Comparison of ENCODE assay signal across 1 cellular context in the genomic region with DNA sequence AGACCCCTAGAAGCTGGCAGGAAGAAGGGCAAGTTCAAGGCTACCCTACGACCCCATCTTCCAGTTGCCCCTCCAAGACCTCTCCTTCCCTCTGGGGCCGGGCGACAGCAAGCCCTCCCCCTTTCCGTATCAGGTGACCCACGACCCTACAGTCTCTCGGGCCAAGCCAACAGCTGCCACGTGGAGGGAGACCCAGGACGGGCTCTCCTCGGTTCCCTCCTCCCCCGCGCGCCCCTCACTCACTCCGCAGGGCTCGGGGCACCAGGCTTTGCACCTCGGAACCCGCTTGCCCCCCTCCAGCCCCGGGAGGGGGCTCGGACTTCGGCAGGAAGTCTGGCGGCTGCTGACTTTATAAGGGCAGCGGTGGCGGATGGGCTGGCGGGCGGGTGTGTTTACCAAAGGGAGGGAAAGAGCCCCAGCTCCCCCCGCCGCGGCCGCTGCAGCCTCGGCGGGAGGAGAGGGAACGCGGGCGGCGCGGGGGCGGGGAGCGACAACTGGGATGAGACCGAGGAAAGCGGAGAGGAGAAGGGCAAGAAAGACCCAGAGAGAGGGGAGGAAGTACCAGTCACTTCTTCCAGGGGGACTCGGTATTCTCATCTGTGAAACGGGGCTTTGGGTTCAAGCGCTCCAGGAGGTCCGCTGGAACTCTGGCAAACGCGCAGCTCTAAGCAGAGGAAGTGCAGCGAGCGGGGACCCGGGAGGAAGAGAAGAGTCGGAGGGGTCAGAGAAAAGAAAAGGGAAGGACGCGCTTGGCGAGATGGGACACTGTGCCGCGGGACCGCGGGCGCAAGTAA.
A peak's percentile ranks its signal among the peaks of the same experiment; 100 is the strongest.
TF ChIP-seq lines count a peak whose summit lies in the region.

No MANE protein-coding gene starts in this region.

TF ChIP-seq in HepG2, 621 proteins besides CTCF, POLR2A, EP300 and RAD21 (continued from another document):
- TF ChIP-seq ZNF777 (CRISPR knock-in tag; IDR thresholded peaks at IDR 0.05) (peak; percentile 13; the same call in 1 of the 2 replicates), SMARCE1 (IDR thresholded peaks at IDR 0.05; ENCODE audit: borderline replicate concordance) (no peak), TAF1 (CRISPR knock-in tag; IDR thresholded peaks at IDR 0.05) (peak; percentile 55; the same call in 1 of the 2 replicates), KAT8 (CRISPR knock-in tag; IDR thresholded peaks at IDR 0.05) (no peak; the same call in 1 of the 2 replicates), KLF15 (CRISPR knock-in tag; IDR thresholded peaks at IDR 0.05; ENCODE audit: borderline replicate concordance) (peak; percentile 16; the same call in 1 of the 2 replicates), ZNF724P (CRISPR knock-in tag; IDR thresholded peaks at IDR 0.05; ENCODE audit: borderline replicate concordance) (no peak; the same call in 1 of the 2 replicates), ESRRA (CRISPR knock-in tag; IDR thresholded peaks at IDR 0.05; ENCODE audit: low read depth) (peak; percentile 39), ZNF616 (CRISPR knock-in tag; IDR thresholded peaks at IDR 0.05; ENCODE audit: low read depth) (no peak; the same call in 1 of the 2 replicates), PHB2 (IDR thresholded peaks at IDR 0.05; ENCODE audit: partially characterized antibody) (no peak), FOXJ3 (CRISPR knock-in tag; IDR thresholded peaks at IDR 0.05; ENCODE audit: borderline replicate concordance) (no peak)
- TF ChIP-seq, protein P1, sequence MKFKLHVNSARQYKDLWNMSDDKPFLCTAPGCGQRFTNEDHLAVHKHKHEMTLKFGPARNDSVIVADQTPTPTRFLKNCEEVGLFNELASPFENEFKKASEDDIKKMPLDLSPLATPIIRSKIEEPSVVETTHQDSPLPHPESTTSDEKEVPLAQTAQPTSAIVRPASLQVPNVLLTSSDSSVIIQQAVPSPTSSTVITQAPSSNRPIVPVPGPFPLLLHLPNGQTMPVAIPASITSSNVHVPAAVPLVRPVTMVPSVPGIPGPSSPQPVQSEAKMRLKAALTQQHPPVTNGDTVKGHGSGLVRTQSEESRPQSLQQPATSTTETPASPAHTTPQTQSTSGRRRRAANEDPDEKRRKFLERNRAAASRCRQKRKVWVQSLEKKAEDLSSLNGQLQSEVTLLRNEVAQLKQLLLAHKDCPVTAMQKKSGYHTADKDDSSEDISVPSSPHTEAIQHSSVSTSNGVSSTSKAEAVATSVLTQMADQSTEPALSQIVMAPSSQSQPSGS (CRISPR knock-in tag; IDR thresholded peaks at IDR 0.05), result no peak
- TF ChIP-seq, protein P2, sequence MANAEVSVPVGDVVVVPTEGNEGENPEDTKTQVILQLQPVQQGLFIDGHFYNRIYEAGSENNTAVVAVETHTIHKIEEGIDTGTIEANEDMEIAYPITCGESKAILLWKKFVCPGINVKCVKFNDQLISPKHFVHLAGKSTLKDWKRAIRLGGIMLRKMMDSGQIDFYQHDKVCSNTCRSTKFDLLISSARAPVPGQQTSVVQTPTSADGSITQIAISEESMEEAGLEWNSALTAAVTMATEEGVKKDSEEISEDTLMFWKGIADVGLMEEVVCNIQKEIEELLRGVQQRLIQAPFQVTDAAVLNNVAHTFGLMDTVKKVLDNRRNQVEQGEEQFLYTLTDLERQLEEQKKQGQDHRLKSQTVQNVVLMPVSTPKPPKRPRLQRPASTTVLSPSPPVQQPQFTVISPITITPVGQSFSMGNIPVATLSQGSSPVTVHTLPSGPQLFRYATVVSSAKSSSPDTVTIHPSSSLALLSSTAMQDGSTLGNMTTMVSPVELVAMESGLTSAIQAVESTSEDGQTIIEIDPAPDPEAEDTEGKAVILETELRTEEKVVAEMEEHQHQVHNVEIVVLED (CRISPR knock-in tag; IDR thresholded peaks at IDR 0.05; ENCODE audit: borderline replicate concordance), result 0 out of 2 replicates have a peak, but pooled peaks have one; percentile 1
- TF ChIP-seq, protein P3, sequence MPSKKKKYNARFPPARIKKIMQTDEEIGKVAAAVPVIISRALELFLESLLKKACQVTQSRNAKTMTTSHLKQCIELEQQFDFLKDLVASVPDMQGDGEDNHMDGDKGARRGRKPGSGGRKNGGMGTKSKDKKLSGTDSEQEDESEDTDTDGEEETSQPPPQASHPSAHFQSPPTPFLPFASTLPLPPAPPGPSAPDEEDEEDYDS (CRISPR knock-in tag; IDR thresholded peaks at IDR 0.05), result peak; percentile 77
